Comparison of ENCODE assay signal across 1 cellular context in genomic region chr11:1238767-1239595, GRCh38.
TF ChIP-seq lines count a peak whose summit lies in the region.

No MANE protein-coding gene starts in this region.

TF ChIP-seq in HCT116, 20 proteins besides CTCF, POLR2A, EP300 and RAD21 (continued from another document):
- TF ChIP-seq REST (IDR thresholded peaks at IDR 0.05; ENCODE audit: low read depth) = peak; percentile 96
